In genomic region chr6:101527467-101527866, GRCh38 we compare ENCODE assay signal across 35 cellular contexts.
"Had no signal": no experiment of that assay in that cellular context is flagged by ENCODE, and none has a peak within 500 bp of the region (broad histone marks: within the 10 kb centered on the region; RNA-seq: fewer than 3 reads in every experiment).

No MANE protein-coding gene starts in this region.

- H3K36me3 ChIP-seq: adrenal gland, brain microvascular endothelial cell, breast epithelium had no signal

- H3K36me3 Mint-ChIP-seq: activated CD4-positive, alpha-beta memory T cell treated with anti-CD3 and anti-CD28 coated beads for 36 hours; activated naive CD4-positive, alpha-beta T cell treated with anti-CD3 and anti-CD28 coated beads, Interleukin-2, amount 50 U/mL, for 72 hours; activated naive CD8-positive, alpha-beta T cell treated with anti-CD3 and anti-CD28 coated beads for 36 hours had no signal

- H3K4me1 ChIP-seq: adrenal gland, body of pancreas, breast epithelium had no signal

- H3K27ac Mint-ChIP-seq: activated B cell treated with CpG ODN at 0.5 μM for 24 hours; activated CD4-positive, alpha-beta memory T cell treated with anti-CD3 and anti-CD28 coated beads for 36 hours; activated CD4-positive, alpha-beta T cell treated with anti-CD3 and anti-CD28 coated beads, Interleukin-2, amount 10 ng/mL, durations not matched to agents 24 days and 14 days; activated CD8-positive, alpha-beta T cell treated with anti-CD3 and anti-CD28 coated beads for 36 hours; activated naive CD4-positive, alpha-beta T cell treated with anti-CD3 and anti-CD28 coated beads for 36 hours; activated naive CD4-positive, alpha-beta T cell treated with anti-CD3 and anti-CD28 coated beads, Interleukin-2, amount 50 U/mL, for 72 hours; activated naive CD8-positive, alpha-beta T cell treated with anti-CD3 and anti-CD28 coated beads for 36 hours; activated T-cell treated with anti-CD3 and anti-CD28 coated beads, Interleukin-2, amount 50 U/mL, for 72 hours; activated T-helper 1 cell treated with anti-CD3 and anti-CD28 coated beads, Interleukin-12 subunit alpha, Interleukin-12 subunit beta, Interleukin-2, Interleukin-4 antibody, amounts not matched to agents 30 ng/mL and 10 ng/mL and 1 ng/mL, durations not matched to agents 14 hours and 24 hours and 36 hours; activated T-helper 17 cell treated with anti-CD3 and anti-CD28 coated beads, Interleukin-2, amount 50 U/mL, for 72 hours; T-helper 1 cell treated with Interleukin-12 subunit alpha and Interleukin-12 subunit beta and Interleukin-4 antibody, amounts not matched to agents 30 μg/mL and 1 μg/mL, for 36 hours; T-helper 2 cell treated with Interferon-gamma antibody and Interleukin-4, amounts not matched to agents 5 μg/mL and 100 μg/mL, for 36 hours had no signal

- H3K27me3 ChIP-seq: adrenal gland, body of pancreas, brain microvascular endothelial cell, breast epithelium had no signal

- H3K9me3 ChIP-seq: adrenal gland, body of pancreas, breast epithelium had no signal

- H3K9me3 Mint-ChIP-seq: activated CD4-positive, alpha-beta T cell treated with anti-CD3 and anti-CD28 coated beads, Interleukin-2, amount 10 ng/mL, durations not matched to agents 24 days and 14 days; activated naive CD8-positive, alpha-beta T cell treated with anti-CD3 and anti-CD28 coated beads for 36 hours; activated T-helper 1 cell treated with anti-CD3 and anti-CD28 coated beads, Interleukin-12 subunit alpha, Interleukin-12 subunit beta, Interleukin-2, Interleukin-4 antibody, amounts not matched to agents 30 ng/mL and 10 ng/mL and 1 ng/mL, durations not matched to agents 14 hours and 24 hours and 36 hours; T-helper 1 cell treated with Interleukin-12 subunit alpha and Interleukin-12 subunit beta and Interleukin-4 antibody, amounts not matched to agents 30 μg/mL and 1 μg/mL, for 36 hours had no signal

- DNase-seq: activated B cell treated with CpG ODN at 0.5 μM for 24 hours; activated CD4-positive, alpha-beta memory T cell treated with anti-CD3 and anti-CD28 coated beads for 36 hours; activated CD4-positive, alpha-beta T cell treated with anti-CD3 and anti-CD28 coated beads for 4 hours; activated CD4-positive, alpha-beta T cell treated with anti-CD3 and anti-CD28 coated beads, Interleukin-2, amount 10 ng/mL, durations not matched to agents 24 days and 14 days; activated CD4-positive, alpha-beta T cell treated with anti-CD3 and anti-CD28 coated beads, Interleukin-2, amount 50 U/mL, for 1 hour; activated CD4-positive, alpha-beta T cell treated with anti-CD3 and anti-CD28 coated beads, Interleukin-2, amount 50 U/mL, for 4 hours; activated CD4-positive, CD25-positive, alpha-beta regulatory T cell treated with anti-CD3 and anti-CD28 coated beads, Interleukin-2, amount 50 U/mL, for 72 hours; activated CD8-positive, alpha-beta memory T cell treated with anti-CD3 and anti-CD28 coated beads, Interleukin-2, amount 50 U/mL, for 4 hours; activated CD8-positive, alpha-beta T cell treated with anti-CD3 and anti-CD28 coated beads for 36 hours; activated effector memory CD4-positive, alpha-beta T cell treated with anti-CD3 and anti-CD28 coated beads, Interleukin-2, amount 50 U/mL, for 16 hours; activated gamma-delta T cell treated with Interleukin-2 at 50 U/mL for 16 hours; activated naive CD4-positive, alpha-beta T cell; activated naive CD4-positive, alpha-beta T cell treated with anti-CD3 and anti-CD28 coated beads for 36 hours; activated naive CD4-positive, alpha-beta T cell treated with anti-CD3 and anti-CD28 coated beads, Interleukin-2, amount 50 U/mL, for 16 hours; activated naive CD8-positive, alpha-beta T cell treated with anti-CD3 and anti-CD28 coated beads for 36 hours; activated T-cell treated with anti-CD3 and anti-CD28 coated beads for 4 hours; activated T-cell treated with anti-CD3 and anti-CD28 coated beads, Interleukin-2, amount 50 U/mL, for 1 hour; activated T-cell treated with anti-CD3 and anti-CD28 coated beads, Interleukin-2, amount 50 U/mL, for 4 hours; activated T-cell treated with anti-CD3 and anti-CD28 coated beads, Interleukin-2, amount 50 U/mL, for 72 hours; adrenal gland; amniotic stem cell; aorta; body of pancreas; brain microvascular endothelial cell; central memory CD4-positive, alpha-beta T cell; T-helper 1 cell; T-helper 2 cell; T-helper 9 cell had no signal

- H3K27ac ChIP-seq: adrenal gland, body of pancreas, brain microvascular endothelial cell, breast epithelium, VCaP had no signal

- ATAC-seq: activated CD8-positive, alpha-beta T cell treated with anti-CD3 and anti-CD28 coated beads for 36 hours; activated naive CD4-positive, alpha-beta T cell treated with anti-CD3 and anti-CD28 coated beads, Interleukin-2, amount 50 U/mL, for 72 hours; activated T-cell treated with anti-CD3 and anti-CD28 coated beads, Interleukin-2, amount 50 U/mL, for 4 hours; activated T-cell treated with anti-CD3 and anti-CD28 coated beads, Interleukin-2, amount 50 U/mL, for 72 hours; activated T-helper 17 cell treated with anti-CD3 and anti-CD28 coated beads, Interleukin-2, amount 50 U/mL, for 72 hours; body of pancreas had no signal

- H3K27me3 Mint-ChIP-seq: activated B cell treated with CpG ODN at 0.5 μM for 24 hours; activated CD4-positive, alpha-beta memory T cell treated with anti-CD3 and anti-CD28 coated beads for 36 hours; activated CD4-positive, alpha-beta T cell treated with anti-CD3 and anti-CD28 coated beads, Interleukin-2, amount 10 ng/mL, durations not matched to agents 24 days and 14 days; activated CD8-positive, alpha-beta T cell treated with anti-CD3 and anti-CD28 coated beads for 36 hours; activated naive CD8-positive, alpha-beta T cell treated with anti-CD3 and anti-CD28 coated beads for 36 hours; activated T-helper 17 cell treated with anti-CD3 and anti-CD28 coated beads, Interleukin-2, amount 50 U/mL, for 72 hours had no signal

- H3K4me3 ChIP-seq: adrenal gland, body of pancreas, breast epithelium had no signal

- H3K4me1 Mint-ChIP-seq: activated B cell treated with CpG ODN at 0.5 μM for 24 hours; activated CD4-positive, alpha-beta T cell treated with anti-CD3 and anti-CD28 coated beads, Interleukin-2, amount 10 ng/mL, durations not matched to agents 24 days and 14 days; activated naive CD8-positive, alpha-beta T cell treated with anti-CD3 and anti-CD28 coated beads for 36 hours; activated T-helper 17 cell treated with anti-CD3 and anti-CD28 coated beads, Interleukin-2, amount 50 U/mL, for 72 hours had no signal

- H3K4me3 Mint-ChIP-seq: activated B cell treated with CpG ODN at 0.5 μM for 24 hours; activated CD4-positive, alpha-beta memory T cell treated with anti-CD3 and anti-CD28 coated beads for 36 hours; activated CD4-positive, alpha-beta T cell treated with anti-CD3 and anti-CD28 coated beads, Interleukin-2, amount 10 ng/mL, durations not matched to agents 24 days and 14 days; activated CD8-positive, alpha-beta T cell treated with anti-CD3 and anti-CD28 coated beads for 36 hours; activated naive CD4-positive, alpha-beta T cell treated with anti-CD3 and anti-CD28 coated beads for 36 hours; activated naive CD8-positive, alpha-beta T cell treated with anti-CD3 and anti-CD28 coated beads for 36 hours; activated T-cell treated with anti-CD3 and anti-CD28 coated beads, Interleukin-2, amount 50 U/mL, for 4 hours; activated T-cell treated with anti-CD3 and anti-CD28 coated beads, Interleukin-2, amount 50 U/mL, for 72 hours; activated T-helper 1 cell treated with anti-CD3 and anti-CD28 coated beads, Interleukin-12 subunit alpha, Interleukin-12 subunit beta, Interleukin-2, Interleukin-4 antibody, amounts not matched to agents 30 ng/mL and 10 ng/mL and 1 ng/mL, durations not matched to agents 14 hours and 24 hours and 36 hours; activated T-helper 17 cell treated with anti-CD3 and anti-CD28 coated beads, Interleukin-2, amount 50 U/mL, for 72 hours; T-helper 1 cell treated with Interleukin-12 subunit alpha and Interleukin-12 subunit beta and Interleukin-4 antibody, amounts not matched to agents 30 μg/mL and 1 μg/mL, for 36 hours; T-helper 2 cell treated with Interferon-gamma antibody and Interleukin-4, amounts not matched to agents 5 μg/mL and 100 μg/mL, for 36 hours had no signal
